Comparison of ENCODE assay signal across 1 cellular context in genomic region chr20:51531141-51531710, GRCh38.
TF ChIP-seq lines count a peak whose summit lies in the region.

No MANE protein-coding gene starts in this region.

TF ChIP-seq in SK-N-SH treated with all-trans-retinoic acid at 6 μM for 48 hours, 23 proteins besides CTCF, POLR2A, EP300 and RAD21 (continued from another document):
- TF ChIP-seq CSRNP3 (CRISPR knock-in tag; IDR thresholded peaks at IDR 0.05) (no peak), SNAI2 (CRISPR knock-in tag; IDR thresholded peaks at IDR 0.05) (no peak), ZNF8 (CRISPR knock-in tag; IDR thresholded peaks at IDR 0.05) (no peak)
